9 cellular contexts compared by ENCODE assay signal in the genomic region with DNA sequence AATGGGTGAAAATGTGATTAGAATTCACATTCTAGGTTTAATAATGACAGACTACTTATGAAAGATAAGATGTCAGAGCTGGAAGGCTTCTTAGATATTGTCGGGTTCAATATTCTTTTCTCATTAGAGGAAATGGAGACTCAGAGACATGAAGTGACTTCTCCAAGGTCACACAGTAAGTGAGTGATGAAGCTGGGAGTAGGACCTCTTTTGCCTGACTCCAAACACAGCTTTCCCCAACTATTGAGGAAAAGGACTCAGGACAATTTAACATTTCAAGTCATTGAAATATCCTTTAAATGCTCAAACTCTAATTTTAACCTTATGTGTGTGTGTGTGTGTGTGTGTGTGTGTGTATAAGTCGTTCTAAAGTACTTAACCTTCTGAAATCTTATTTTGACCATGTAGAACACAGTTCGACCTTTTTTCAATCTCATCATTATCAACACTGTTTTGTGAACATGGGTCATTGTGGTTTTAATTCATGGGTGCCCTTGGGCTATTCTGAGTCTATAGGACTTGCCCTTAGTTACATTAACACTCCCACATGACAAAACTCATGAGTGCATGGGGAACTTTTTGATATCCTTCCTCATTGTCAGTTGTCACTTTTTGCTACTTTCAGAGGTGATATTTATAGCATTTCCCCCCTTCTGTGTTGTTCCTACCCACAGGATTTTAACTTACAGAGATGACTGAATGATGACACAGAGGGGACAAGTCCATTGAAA. TPM values are rescaled to one million over a fixed set of nuclear protein-coding genes. Genes with fewer than 3 reads are reported as not detected.
DNase-seq lines count a peak whose midpoint lies in the region; ATAC-seq and TF ChIP-seq lines count a peak whose summit lies in the region.
"Had no signal": no experiment of that assay in that cellular context is flagged by ENCODE, and none has a peak within 500 bp of the region (broad histone marks: within the 10 kb centered on the region; RNA-seq: fewer than 3 reads in every experiment).

No MANE protein-coding gene starts in this region.

- no peak for TF ChIP-seq POLR2A in breast epithelium (IDR thresholded peaks at IDR 0.05)

- H3K27ac ChIP-seq in breast epithelium: peak overlapping the region; percentile 73
- H3K27ac ChIP-seq in CD4-positive, alpha-beta T cell (ENCODE audit: low read depth, low read length): no peak overlapping the region

- peak; percentile 33 for ATAC-seq in HG03064 (IDR thresholded peaks at IDR 0.05; ENCODE audit: low read depth, unreplicated experiment)
- ATAC-seq in CD4-positive, alpha-beta T cell (ENCODE audit: poor library complexity): no peak

- DNase-seq in activated T-cell treated with anti-CD3 and anti-CD28 coated beads, Interleukin-2, amount 50 U/mL, for 24 hours: no peak
- DNase-seq in activated T-cell treated with anti-CD3 and anti-CD28 coated beads, Interleukin-2, amount 50 U/mL, for 48 hours: no peak
- DNase-seq in breast epithelium (ENCODE audit: low spot score in 2 of 2) (no peak), superior temporal gyrus (ENCODE audit: extremely low spot score) (peak; percentile 33), DMS153 treated with DMSO at 0.1 percent for 48 hours (lab: John Stamatoyannopoulos, UW; ENCODE audit: unreplicated experiment) (no peak)
- DNase-seq in stimulated activated naive CD4-positive, alpha-beta T cell treated with Interleukin-2 at 50 U/mL for 16 hours (lab: John Stamatoyannopoulos, UW): no peak
- DNase-seq in CD4-positive, alpha-beta T cell: no peak
- DNase-seq: T1000 had no signal

- peaks cover 77% of the 10 kb centered on the region for H3K4me1 Mint-ChIP-seq in activated T-cell treated with anti-CD3 and anti-CD28 coated beads, Interleukin-2, amount 50 U/mL, for 24 hours (ENCODE audit: low read depth)
- H3K4me1 Mint-ChIP-seq in CD4-positive, alpha-beta T cell (ENCODE audit: low read depth): peaks cover 81% of the 10 kb centered on the region

- no peaks in the 10 kb centered on the region for H3K9me3 ChIP-seq in breast epithelium
- no peaks in the 10 kb centered on the region for H3K9me3 ChIP-seq in CD4-positive, alpha-beta T cell (ENCODE audit: control insufficient read depth, low read length)

- H3K4me1 ChIP-seq in breast epithelium: peaks cover 0 to 13% of the 10 kb centered on the region in 2 donors

- no peak overlapping the region for H3K4me3 ChIP-seq in breast epithelium

- POLR2A ChIA-PET in CD4-positive, alpha-beta T cell (lab: Charles Lee): no interaction called here

- no peaks in the 10 kb centered on the region for H3K27me3 ChIP-seq in breast epithelium
- H3K27me3 ChIP-seq in CD4-positive, alpha-beta T cell (ENCODE audit: control insufficient read depth, insufficient read depth, low read length): no peaks in the 10 kb centered on the region

- TF ChIP-seq CTCF in breast epithelium (IDR thresholded peaks at IDR 0.05): no peak
- TF ChIP-seq CTCF in CD4-positive, alpha-beta T cell (IDR thresholded peaks at IDR 0.05): no peak

- peak overlapping the region; percentile 77 for H3K27ac Mint-ChIP-seq in activated T-cell treated with anti-CD3 and anti-CD28 coated beads, Interleukin-2, amount 50 U/mL, for 24 hours
- H3K27ac Mint-ChIP-seq in CD4-positive, alpha-beta T cell: no peak overlapping the region

- intact Hi-C loops in breast epithelium (cut with DNase I; ENCODE audit: low total_unique reads): no loop called here
- intact Hi-C loops in CD4-positive, alpha-beta T cell (cut with DNase I, micrococcal nuclease): no loop called here

- no peaks in the 10 kb centered on the region for H3K27me3 Mint-ChIP-seq in activated T-cell treated with anti-CD3 and anti-CD28 coated beads, Interleukin-2, amount 50 U/mL, for 24 hours
- H3K27me3 Mint-ChIP-seq in CD4-positive, alpha-beta T cell: no peaks in the 10 kb centered on the region

- H3K36me3 ChIP-seq in breast epithelium: no peaks in the 10 kb centered on the region

- no peaks in the 10 kb centered on the region for H3K9me3 Mint-ChIP-seq in activated T-cell treated with anti-CD3 and anti-CD28 coated beads, Interleukin-2, amount 50 U/mL, for 24 hours
- no peaks in the 10 kb centered on the region for H3K9me3 Mint-ChIP-seq in CD4-positive, alpha-beta T cell

- CTCF ChIA-PET in CD4-positive, alpha-beta T cell (lab: Charles Lee): no interaction called here

- no peaks in the 10 kb centered on the region for H3K36me3 Mint-ChIP-seq in activated T-cell treated with anti-CD3 and anti-CD28 coated beads, Interleukin-2, amount 50 U/mL, for 24 hours (ENCODE audit: low read depth)
- no peaks in the 10 kb centered on the region for H3K36me3 Mint-ChIP-seq in CD4-positive, alpha-beta T cell (ENCODE audit: low read depth)

- no peak overlapping the region for H3K4me3 Mint-ChIP-seq in activated T-cell treated with anti-CD3 and anti-CD28 coated beads, Interleukin-2, amount 50 U/mL, for 24 hours
- H3K4me3 Mint-ChIP-seq in CD4-positive, alpha-beta T cell: no peak overlapping the region

RNA-seq across cellular contexts. Expression of a gene that starts 53.0 kb away (rescaled TPM):
- total RNA-seq in breast epithelium: 10 to 100 TPM; 17.0 to 40.4 (median 24.6) TPM
- total RNA-seq in CD4-positive, alpha-beta T cell: 10 to 100 TPM; 13.4 to 14.7 TPM
